In genomic region chr10:30819306-30820190, GRCh38 we compare ENCODE assay signal across 14 cellular contexts.
DNase-seq lines count a peak whose midpoint lies in the region; ATAC-seq and TF ChIP-seq lines count a peak whose summit lies in the region.
"Had no signal": no experiment of that assay in that cellular context is flagged by ENCODE, and none has a peak within 500 bp of the region (broad histone marks: within the 10 kb centered on the region; RNA-seq: fewer than 3 reads in every experiment).

No MANE protein-coding gene starts in this region.

- in situ Hi-C loops in brain microvascular endothelial cell (cut with HindIII; ENCODE audit: low pct_ligation_motif_present, low sequenced_read_pairs): no loop called here

- no peak overlapping the region for H3K27ac Mint-ChIP-seq in activated T-cell treated with anti-CD3 and anti-CD28 coated beads, Interleukin-2, amount 50 U/mL, for 72 hours
- H3K27ac Mint-ChIP-seq: activated naive CD4-positive, alpha-beta T cell treated with anti-CD3 and anti-CD28 coated beads, Interleukin-2, amount 50 U/mL, for 72 hours; CD4-positive, CD25-positive, alpha-beta regulatory T cell; stimulated activated memory B cell treated with anti-CD40 and anti-IgM and Interleukin-4, amounts not matched to agents 10 μg/mL and 1 μg/mL and 100 μg/mL, for 72 hours had no signal

- no peaks in the 10 kb centered on the region for H3K36me3 ChIP-seq in brain microvascular endothelial cell (replicated peaks)
- H3K36me3 ChIP-seq in left ventricle myocardium inferior: no peaks in the 10 kb centered on the region
- H3K36me3 ChIP-seq in skeletal muscle satellite cell (ENCODE audit: insufficient read depth, low read length): no peaks in the 10 kb centered on the region

- TF ChIP-seq CTCF in brain microvascular endothelial cell (IDR thresholded peaks at IDR 0.05; ENCODE audit: low read depth, low read length, missing control alignments) (no peak), left ventricle myocardium inferior (IDR thresholded peaks at IDR 0.05; ENCODE audit: borderline replicate concordance) (no peak)

- intact Hi-C loops in left ventricle myocardium inferior (cut with micrococcal nuclease): no loop called here

- peaks cover 2% of the 10 kb centered on the region for H3K4me1 Mint-ChIP-seq in activated T-cell treated with anti-CD3 and anti-CD28 coated beads, Interleukin-2, amount 50 U/mL, for 72 hours (ENCODE audit: low read depth)
- H3K4me1 Mint-ChIP-seq: CD4-positive, CD25-positive, alpha-beta regulatory T cell; stimulated activated memory B cell treated with anti-CD40 and anti-IgM and Interleukin-4, amounts not matched to agents 10 μg/mL and 1 μg/mL and 100 μg/mL, for 72 hours had no signal

- no peak overlapping the region for H3K4me3 Mint-ChIP-seq in activated T-cell treated with anti-CD3 and anti-CD28 coated beads, Interleukin-2, amount 50 U/mL, for 72 hours
- H3K4me3 Mint-ChIP-seq: CD4-positive, CD25-positive, alpha-beta regulatory T cell; naive thymus-derived CD8-positive, alpha-beta T cell; stimulated activated memory B cell treated with anti-CD40 and anti-IgM and Interleukin-4, amounts not matched to agents 10 μg/mL and 1 μg/mL and 100 μg/mL, for 72 hours had no signal

- no peaks in the 10 kb centered on the region for H3K9me3 ChIP-seq in left ventricle myocardium inferior (replicated peaks)
- H3K9me3 ChIP-seq in skeletal muscle satellite cell (replicated peaks; ENCODE audit: low read length): no peaks in the 10 kb centered on the region

- DNase-seq in ELR (ENCODE audit: low read depth) (peak; percentile 45), brain microvascular endothelial cell (no peak), left ventricle myocardium inferior (no peak), GM19240 (ENCODE audit: insufficient read length, low spot score) (no peak), iPS-NIHi11 (ENCODE audit: low spot score) (no peak)
- no peak for DNase-seq in activated T-cell treated with anti-CD3 and anti-CD28 coated beads, Interleukin-2, amount 50 U/mL, for 72 hours
- DNase-seq: activated CD4-positive, alpha-beta T cell treated with anti-CD3 and anti-CD28 coated beads, Interleukin-2, amount 50 U/mL, for 4 hours; CD4-positive, CD25-positive, alpha-beta regulatory T cell; naive thymus-derived CD8-positive, alpha-beta T cell; NCI-H526 treated with DMSO at 0.1 percent for 48 hours had no signal

- H3K4me3 ChIP-seq in brain microvascular endothelial cell (ENCODE audit: low read depth, low read length) (no peak overlapping the region), left ventricle myocardium inferior (peak overlapping the region; percentile 52), skeletal muscle satellite cell (ENCODE audit: low read length) (peak overlapping the region; percentile 51)

- no peaks in the 10 kb centered on the region for H3K36me3 Mint-ChIP-seq in activated T-cell treated with anti-CD3 and anti-CD28 coated beads, Interleukin-2, amount 50 U/mL, for 72 hours (ENCODE audit: insufficient read depth in 2 of 2)
- H3K36me3 Mint-ChIP-seq: activated naive CD4-positive, alpha-beta T cell treated with anti-CD3 and anti-CD28 coated beads, Interleukin-2, amount 50 U/mL, for 72 hours; CD4-positive, CD25-positive, alpha-beta regulatory T cell; naive thymus-derived CD8-positive, alpha-beta T cell; stimulated activated memory B cell treated with anti-CD40 and anti-IgM and Interleukin-4, amounts not matched to agents 10 μg/mL and 1 μg/mL and 100 μg/mL, for 72 hours had no signal

- H3K27me3 Mint-ChIP-seq in activated T-cell treated with anti-CD3 and anti-CD28 coated beads, Interleukin-2, amount 50 U/mL, for 72 hours (ENCODE audit: low read depth): no peaks in the 10 kb centered on the region
- H3K27me3 Mint-ChIP-seq: CD4-positive, CD25-positive, alpha-beta regulatory T cell had no signal

- H3K9ac ChIP-seq in skeletal muscle satellite cell (ENCODE audit: low read depth, low read length): peak overlapping the region; percentile 69

- no peaks in the 10 kb centered on the region for H3K27me3 ChIP-seq in brain microvascular endothelial cell (replicated peaks)
- H3K27me3 ChIP-seq in left ventricle myocardium inferior (ENCODE audit: low read depth): peaks cover 6% of the 10 kb centered on the region
- no peaks in the 10 kb centered on the region for H3K27me3 ChIP-seq in skeletal muscle satellite cell (ENCODE audit: control insufficient read depth, insufficient read depth, low read length)

- no peaks in the 10 kb centered on the region for H3K9me3 Mint-ChIP-seq in activated T-cell treated with anti-CD3 and anti-CD28 coated beads, Interleukin-2, amount 50 U/mL, for 72 hours
- H3K9me3 Mint-ChIP-seq: activated naive CD4-positive, alpha-beta T cell treated with anti-CD3 and anti-CD28 coated beads, Interleukin-2, amount 50 U/mL, for 72 hours; naive thymus-derived CD8-positive, alpha-beta T cell; stimulated activated memory B cell treated with anti-CD40 and anti-IgM and Interleukin-4, amounts not matched to agents 10 μg/mL and 1 μg/mL and 100 μg/mL, for 72 hours had no signal

- no peak for ATAC-seq in activated T-cell treated with anti-CD3 and anti-CD28 coated beads, Interleukin-2, amount 50 U/mL, for 72 hours (replicated peaks in 1 of 2)
- ATAC-seq in GM21367 (IDR thresholded peaks at IDR 0.05; ENCODE audit: unreplicated experiment): no peak
- ATAC-seq: activated naive CD4-positive, alpha-beta T cell treated with anti-CD3 and anti-CD28 coated beads, Interleukin-2, amount 50 U/mL, for 72 hours; naive thymus-derived CD8-positive, alpha-beta T cell; stimulated activated memory B cell treated with anti-CD40 and anti-IgM and Interleukin-4, amounts not matched to agents 10 μg/mL and 1 μg/mL and 100 μg/mL, for 72 hours had no signal

- H3K4me2 ChIP-seq in skeletal muscle satellite cell (ENCODE audit: low read length): peak overlapping the region; percentile 76

- H3K27ac ChIP-seq in brain microvascular endothelial cell (peak overlapping the region; percentile 70), left ventricle myocardium inferior (replicated peaks) (peak overlapping the region; percentile 86)

- H3K4me1 ChIP-seq in left ventricle myocardium inferior (peaks cover 27% of the 10 kb centered on the region), skeletal muscle satellite cell (ENCODE audit: control insufficient read depth, insufficient read depth, low read length) (peaks cover 47% of the 10 kb centered on the region)
